ENCODE assay signal across 1 cellular context in the genomic region with DNA sequence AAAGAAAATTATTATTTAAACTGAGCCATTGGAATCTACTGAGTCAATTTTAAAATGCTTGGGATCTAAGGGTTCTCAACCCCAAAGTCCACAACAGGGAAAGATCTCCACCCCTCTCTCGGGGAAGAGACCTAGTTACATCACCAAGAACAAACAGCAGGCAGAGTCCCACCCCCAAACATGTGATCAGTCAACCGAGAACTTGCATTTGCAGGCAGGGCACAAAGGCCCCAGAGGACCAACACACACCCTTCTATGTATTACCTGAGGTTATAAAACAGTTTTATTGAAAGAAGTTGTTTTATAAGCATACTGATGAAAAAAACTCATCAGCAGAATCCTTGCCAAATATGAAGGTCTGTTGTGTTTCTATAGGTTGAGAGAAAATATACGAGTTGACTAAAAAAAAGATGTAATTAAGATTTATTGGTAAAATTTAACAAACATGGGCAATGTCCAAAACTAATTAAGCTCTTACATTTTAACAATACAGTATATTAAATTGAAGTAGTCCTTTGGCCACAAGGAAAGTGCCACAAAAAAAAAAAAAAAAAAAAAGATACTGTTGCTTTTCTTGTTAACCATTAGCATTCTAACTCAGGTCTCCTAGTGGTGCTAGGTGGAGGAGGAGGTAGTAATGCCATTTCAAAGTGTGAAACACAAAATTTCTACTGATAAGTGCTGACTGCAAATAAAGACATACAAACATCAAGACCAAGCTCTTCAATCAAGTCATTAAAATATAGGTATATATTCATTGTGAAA.
TF ChIP-seq lines count a peak whose summit lies in the region.

No MANE protein-coding gene starts in this region.

TF ChIP-seq in HepG2, 621 proteins besides CTCF, POLR2A, EP300 and RAD21 (continued from another document):
- TF ChIP-seq, protein P1, sequence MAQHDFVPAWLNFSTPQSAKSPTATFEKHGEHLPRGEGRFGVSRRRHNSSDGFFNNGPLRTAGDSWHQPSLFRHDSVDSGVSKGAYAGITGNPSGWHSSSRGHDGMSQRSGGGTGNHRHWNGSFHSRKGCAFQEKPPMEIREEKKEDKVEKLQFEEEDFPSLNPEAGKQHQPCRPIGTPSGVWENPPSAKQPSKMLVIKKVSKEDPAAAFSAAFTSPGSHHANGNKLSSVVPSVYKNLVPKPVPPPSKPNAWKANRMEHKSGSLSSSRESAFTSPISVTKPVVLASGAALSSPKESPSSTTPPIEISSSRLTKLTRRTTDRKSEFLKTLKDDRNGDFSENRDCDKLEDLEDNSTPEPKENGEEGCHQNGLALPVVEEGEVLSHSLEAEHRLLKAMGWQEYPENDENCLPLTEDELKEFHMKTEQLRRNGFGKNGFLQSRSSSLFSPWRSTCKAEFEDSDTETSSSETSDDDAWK (CRISPR knock-in tag; IDR thresholded peaks at IDR 0.05): no peak
- TF ChIP-seq ZNF460 (CRISPR knock-in tag; IDR thresholded peaks at IDR 0.05; ENCODE audit: borderline replicate concordance): no peak
TF ChIP-seq in HepG2: peak in this region for 133.
